1 cellular context compared by ENCODE assay signal in the genomic region with DNA sequence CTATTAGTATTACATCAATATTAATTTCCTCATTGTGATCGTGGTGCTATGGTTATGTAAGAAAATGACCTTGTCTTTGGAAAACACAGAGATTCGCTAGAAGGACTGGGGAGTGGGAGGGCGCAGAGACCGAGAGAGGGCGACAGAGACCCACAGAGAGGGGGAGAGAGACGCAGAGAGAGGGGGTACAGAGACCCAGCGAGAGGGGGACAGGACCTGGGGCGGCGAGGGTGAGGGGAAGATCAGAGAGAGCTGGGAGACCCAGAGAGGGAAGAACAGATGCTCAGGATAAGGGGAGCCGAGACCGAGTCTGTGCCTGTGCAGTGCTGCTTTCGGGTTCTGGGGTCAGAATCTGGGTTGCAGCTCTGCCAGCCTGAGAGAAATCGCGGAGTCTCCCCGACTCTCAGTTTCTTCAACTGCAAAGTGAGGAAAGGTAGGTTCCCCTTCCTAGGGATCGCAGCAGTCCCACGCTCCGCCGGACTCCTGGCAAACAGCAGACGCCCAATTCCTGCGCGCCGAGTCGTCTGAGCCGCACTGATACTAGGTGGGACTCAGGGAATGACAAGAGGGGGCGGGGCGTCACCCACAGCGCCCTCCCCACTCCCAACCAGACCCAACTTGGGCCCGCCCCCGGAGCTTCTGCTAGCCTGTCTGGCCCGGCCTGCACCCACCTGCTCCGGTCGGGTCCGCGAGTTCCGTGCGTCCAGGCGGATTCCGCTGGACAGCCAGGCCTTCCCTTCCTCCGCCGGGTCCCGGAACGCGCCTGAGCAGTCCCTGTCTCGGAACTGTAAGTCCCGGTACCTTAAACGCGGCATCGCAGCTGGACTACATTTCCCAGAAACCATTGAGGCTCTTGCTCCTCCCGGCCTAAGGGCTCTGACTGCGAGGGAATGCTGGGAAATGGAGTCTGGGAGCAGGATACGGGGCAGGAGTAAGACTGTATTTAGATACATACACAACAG.
A peak's percentile ranks its signal among the peaks of the same experiment; 100 is the strongest.
TF ChIP-seq lines count a peak whose summit lies in the region.

No MANE protein-coding gene starts in this region.

TF ChIP-seq in HepG2, 621 proteins besides CTCF, POLR2A, EP300 and RAD21 (continued from another document and continues in another):
- TF ChIP-seq, protein P1, sequence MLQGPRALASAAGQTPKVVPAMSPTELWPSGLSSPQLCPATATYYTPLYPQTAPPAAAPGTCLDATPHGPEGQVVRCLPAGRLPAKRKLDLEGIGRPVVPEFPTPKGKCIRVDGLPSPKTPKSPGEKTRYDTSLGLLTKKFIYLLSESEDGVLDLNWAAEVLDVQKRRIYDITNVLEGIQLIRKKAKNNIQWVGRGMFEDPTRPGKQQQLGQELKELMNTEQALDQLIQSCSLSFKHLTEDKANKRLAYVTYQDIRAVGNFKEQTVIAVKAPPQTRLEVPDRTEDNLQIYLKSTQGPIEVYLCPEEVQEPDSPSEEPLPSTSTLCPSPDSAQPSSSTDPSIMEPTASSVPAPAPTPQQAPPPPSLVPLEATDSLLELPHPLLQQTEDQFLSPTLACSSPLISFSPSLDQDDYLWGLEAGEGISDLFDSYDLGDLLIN (CRISPR knock-in tag; IDR thresholded peaks at IDR 0.05; ENCODE audit: borderline replicate concordance), result peak; percentile 65; the same call in 1 of the 2 replicates
- TF ChIP-seq, protein P2, sequence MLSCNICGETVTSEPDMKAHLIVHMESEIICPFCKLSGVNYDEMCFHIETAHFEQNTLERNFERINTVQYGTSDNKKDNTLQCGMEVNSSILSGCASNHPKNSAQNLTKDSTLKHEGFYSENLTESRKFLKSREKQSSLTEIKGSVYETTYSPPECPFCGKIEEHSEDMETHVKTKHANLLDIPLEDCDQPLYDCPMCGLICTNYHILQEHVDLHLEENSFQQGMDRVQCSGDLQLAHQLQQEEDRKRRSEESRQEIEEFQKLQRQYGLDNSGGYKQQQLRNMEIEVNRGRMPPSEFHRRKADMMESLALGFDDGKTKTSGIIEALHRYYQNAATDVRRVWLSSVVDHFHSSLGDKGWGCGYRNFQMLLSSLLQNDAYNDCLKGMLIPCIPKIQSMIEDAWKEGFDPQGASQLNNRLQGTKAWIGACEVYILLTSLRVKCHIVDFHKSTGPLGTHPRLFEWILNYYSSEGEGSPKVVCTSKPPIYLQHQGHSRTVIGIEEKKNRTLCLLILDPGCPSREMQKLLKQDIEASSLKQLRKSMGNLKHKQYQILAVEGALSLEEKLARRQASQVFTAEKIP (CRISPR knock-in tag; IDR thresholded peaks at IDR 0.05; ENCODE audit: borderline replicate concordance), result no peak
- TF ChIP-seq ZNF782 (CRISPR knock-in tag; IDR thresholded peaks at IDR 0.05; ENCODE audit: borderline replicate concordance), result peak; percentile 63; the same call in 1 of the 2 replicates
- peak; percentile 33; the same call in 1 of the 2 replicates for TF ChIP-seq MYC (CRISPR knock-in tag; IDR thresholded peaks at IDR 0.05; ENCODE audit: borderline replicate concordance)
- TF ChIP-seq, protein P3, sequence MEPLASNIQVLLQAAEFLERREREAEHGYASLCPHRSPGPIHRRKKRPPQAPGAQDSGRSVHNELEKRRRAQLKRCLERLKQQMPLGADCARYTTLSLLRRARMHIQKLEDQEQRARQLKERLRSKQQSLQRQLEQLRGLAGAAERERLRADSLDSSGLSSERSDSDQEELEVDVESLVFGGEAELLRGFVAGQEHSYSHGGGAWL (CRISPR knock-in tag; IDR thresholded peaks at IDR 0.05), result peak; percentile 57; the same call in 1 of the 2 replicates
- TF ChIP-seq, protein P4, sequence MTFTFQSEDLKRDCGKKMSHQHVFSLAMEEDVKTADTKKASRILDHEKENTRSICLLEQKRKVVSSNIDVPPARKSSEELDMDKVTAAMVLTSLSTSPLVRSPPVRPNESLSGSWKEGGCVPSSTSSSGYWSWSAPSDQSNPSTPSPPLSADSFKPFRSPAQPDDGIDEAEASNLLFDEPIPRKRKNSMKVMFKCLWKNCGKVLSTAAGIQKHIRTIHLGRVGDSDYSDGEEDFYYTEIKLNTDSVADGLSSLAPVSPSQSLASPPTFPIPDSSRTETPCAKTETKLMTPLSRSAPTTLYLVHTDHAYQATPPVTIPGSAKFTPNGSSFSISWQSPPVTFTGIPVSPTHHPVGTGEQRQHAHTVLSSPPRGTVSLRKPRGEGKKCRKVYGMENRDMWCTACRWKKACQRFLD (CRISPR knock-in tag; IDR thresholded peaks at IDR 0.05; ENCODE audit: borderline replicate concordance), result 0 out of 2 replicates have a peak, but pooled peaks have one; percentile 84
- peak; percentile 54 for TF ChIP-seq SRSF1 (optimal IDR thresholded peaks at IDR 0.05; ENCODE audit: low read depth, low read length)
- TF ChIP-seq, protein P5, sequence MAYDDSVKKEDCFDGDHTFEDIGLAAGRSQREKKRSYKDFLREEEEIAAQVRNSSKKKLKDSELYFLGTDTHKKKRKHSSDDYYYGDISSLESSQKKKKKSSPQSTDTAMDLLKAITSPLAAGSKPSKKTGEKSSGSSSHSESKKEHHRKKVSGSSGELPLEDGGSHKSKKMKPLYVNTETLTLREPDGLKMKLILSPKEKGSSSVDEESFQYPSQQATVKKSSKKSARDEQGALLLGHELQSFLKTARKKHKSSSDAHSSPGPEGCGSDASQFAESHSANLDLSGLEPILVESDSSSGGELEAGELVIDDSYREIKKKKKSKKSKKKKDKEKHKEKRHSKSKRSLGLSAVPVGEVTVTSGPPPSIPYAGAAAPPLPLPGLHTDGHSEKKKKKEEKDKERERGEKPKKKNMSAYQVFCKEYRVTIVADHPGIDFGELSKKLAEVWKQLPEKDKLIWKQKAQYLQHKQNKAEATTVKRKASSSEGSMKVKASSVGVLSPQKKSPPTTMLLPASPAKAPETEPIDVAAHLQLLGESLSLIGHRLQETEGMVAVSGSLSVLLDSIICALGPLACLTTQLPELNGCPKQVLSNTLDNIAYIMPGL (CRISPR knock-in tag; IDR thresholded peaks at IDR 0.05; ENCODE audit: borderline replicate concordance in 1 of 2, low read depth in 1 of 2), result peak; percentile 53 to 89; a peak in 3 of 4 replicates
- TF ChIP-seq, protein P6, sequence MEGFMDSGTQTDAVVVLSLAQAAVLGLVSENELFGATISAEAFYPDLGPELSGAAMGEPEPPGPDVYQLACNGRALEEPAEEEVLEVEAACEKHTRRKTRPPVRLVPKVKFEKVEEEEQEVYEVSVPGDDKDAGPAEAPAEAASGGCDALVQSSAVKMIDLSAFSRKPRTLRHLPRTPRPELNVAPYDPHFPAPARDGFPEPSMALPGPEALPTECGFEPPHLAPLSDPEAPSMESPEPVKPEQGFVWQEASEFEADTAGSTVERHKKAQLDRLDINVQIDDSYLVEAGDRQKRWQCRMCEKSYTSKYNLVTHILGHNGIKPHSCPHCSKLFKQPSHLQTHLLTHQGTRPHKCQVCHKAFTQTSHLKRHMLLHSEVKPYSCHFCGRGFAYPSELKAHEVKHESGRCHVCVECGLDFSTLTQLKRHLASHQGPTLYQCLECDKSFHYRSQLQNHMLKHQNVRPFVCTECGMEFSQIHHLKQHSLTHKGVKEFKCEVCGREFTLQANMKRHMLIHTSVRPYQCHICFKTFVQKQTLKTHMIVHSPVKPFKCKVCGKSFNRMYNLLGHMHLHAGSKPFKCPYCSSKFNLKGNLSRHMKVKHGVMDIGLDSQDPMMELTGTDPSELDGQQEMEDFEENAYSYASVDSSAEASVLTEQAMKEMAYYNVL (CRISPR knock-in tag; IDR thresholded peaks at IDR 0.05; ENCODE audit: borderline replicate concordance), result 0 out of 2 replicates have a peak, but pooled peaks have one; percentile 21
- TF ChIP-seq ISL2 (CRISPR knock-in tag; IDR thresholded peaks at IDR 0.05), result no peak
- no peak for TF ChIP-seq TEAD2 (CRISPR knock-in tag; IDR thresholded peaks at IDR 0.05)
- peak; percentile 91 for TF ChIP-seq CREM (IDR thresholded peaks at IDR 0.05)
- TF ChIP-seq CREM (CRISPR knock-in tag; IDR thresholded peaks at IDR 0.05), result no peak
- TF ChIP-seq NCOR1 (IDR thresholded peaks at IDR 0.05; ENCODE audit: borderline replicate concordance, low read length), result 0 out of 2 replicates have a peak, but pooled peaks have one; percentile 12
- TF ChIP-seq, protein P7, sequence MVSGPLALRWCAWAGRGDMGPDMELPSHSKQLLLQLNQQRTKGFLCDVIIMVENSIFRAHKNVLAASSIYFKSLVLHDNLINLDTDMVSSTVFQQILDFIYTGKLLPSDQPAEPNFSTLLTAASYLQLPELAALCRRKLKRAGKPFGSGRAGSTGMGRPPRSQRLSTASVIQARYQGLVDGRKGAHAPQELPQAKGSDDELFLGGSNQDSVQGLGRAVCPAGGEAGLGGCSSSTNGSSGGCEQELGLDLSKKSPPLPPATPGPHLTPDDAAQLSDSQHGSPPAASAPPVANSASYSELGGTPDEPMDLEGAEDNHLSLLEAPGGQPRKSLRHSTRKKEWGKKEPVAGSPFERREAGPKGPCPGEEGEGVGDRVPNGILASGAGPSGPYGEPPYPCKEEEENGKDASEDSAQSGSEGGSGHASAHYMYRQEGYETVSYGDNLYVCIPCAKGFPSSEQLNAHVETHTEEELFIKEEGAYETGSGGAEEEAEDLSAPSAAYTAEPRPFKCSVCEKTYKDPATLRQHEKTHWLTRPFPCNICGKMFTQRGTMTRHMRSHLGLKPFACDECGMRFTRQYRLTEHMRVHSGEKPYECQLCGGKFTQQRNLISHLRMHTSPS (CRISPR knock-in tag; IDR thresholded peaks at IDR 0.05; ENCODE audit: low read depth), result no peak
- TF ChIP-seq, protein P8, sequence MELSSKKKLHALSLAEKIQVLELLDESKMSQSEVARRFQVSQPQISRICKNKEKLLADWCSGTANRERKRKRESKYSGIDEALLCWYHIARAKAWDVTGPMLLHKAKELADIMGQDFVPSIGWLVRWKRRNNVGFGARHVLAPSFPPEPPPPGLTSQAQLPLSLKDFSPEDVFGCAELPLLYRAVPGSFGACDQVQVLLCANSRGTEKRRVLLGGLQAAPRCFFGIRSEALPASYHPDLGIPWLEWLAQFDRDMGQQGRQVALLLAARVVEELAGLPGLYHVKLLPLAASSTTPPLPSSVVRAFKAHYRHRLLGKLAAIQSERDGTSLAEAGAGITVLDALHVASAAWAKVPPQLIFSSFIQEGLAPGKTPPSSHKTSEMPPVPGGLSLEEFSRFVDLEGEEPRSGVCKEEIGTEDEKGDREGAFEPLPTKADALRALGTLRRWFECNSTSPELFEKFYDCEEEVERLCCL (CRISPR knock-in tag; IDR thresholded peaks at IDR 0.05; ENCODE audit: borderline replicate concordance), result 0 out of 2 replicates have a peak, but pooled peaks have one; percentile 60
- TF ChIP-seq, protein P9, sequence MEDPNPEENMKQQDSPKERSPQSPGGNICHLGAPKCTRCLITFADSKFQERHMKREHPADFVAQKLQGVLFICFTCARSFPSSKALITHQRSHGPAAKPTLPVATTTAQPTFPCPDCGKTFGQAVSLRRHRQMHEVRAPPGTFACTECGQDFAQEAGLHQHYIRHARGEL (CRISPR knock-in tag; IDR thresholded peaks at IDR 0.05), result no peak
- 0 out of 2 replicates have a peak, but pooled peaks have one; percentile 43 for TF ChIP-seq ZFP90 (CRISPR knock-in tag; IDR thresholded peaks at IDR 0.05; ENCODE audit: borderline replicate concordance)
- TF ChIP-seq ZFY (CRISPR knock-in tag; IDR thresholded peaks at IDR 0.05), result peak; percentile 86
- TF ChIP-seq ZNF549 (CRISPR knock-in tag; IDR thresholded peaks at IDR 0.05), result no peak
- peak; percentile 71 for TF ChIP-seq STAG1 (CRISPR knock-in tag; IDR thresholded peaks at IDR 0.05)
- TF ChIP-seq ZNF589 (CRISPR knock-in tag; conservative IDR thresholded peaks at IDR 0.05), result no peak
- TF ChIP-seq, protein P10, sequence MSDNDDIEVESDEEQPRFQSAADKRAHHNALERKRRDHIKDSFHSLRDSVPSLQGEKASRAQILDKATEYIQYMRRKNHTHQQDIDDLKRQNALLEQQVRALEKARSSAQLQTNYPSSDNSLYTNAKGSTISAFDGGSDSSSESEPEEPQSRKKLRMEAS (IDR thresholded peaks at IDR 0.05), result peak; percentile 19; the same call in 1 of the 2 replicates
- TF ChIP-seq TAF1 (CRISPR knock-in tag; IDR thresholded peaks at IDR 0.05), result peak; percentile 41; the same call in 1 of the 2 replicates
- TF ChIP-seq, protein P11, sequence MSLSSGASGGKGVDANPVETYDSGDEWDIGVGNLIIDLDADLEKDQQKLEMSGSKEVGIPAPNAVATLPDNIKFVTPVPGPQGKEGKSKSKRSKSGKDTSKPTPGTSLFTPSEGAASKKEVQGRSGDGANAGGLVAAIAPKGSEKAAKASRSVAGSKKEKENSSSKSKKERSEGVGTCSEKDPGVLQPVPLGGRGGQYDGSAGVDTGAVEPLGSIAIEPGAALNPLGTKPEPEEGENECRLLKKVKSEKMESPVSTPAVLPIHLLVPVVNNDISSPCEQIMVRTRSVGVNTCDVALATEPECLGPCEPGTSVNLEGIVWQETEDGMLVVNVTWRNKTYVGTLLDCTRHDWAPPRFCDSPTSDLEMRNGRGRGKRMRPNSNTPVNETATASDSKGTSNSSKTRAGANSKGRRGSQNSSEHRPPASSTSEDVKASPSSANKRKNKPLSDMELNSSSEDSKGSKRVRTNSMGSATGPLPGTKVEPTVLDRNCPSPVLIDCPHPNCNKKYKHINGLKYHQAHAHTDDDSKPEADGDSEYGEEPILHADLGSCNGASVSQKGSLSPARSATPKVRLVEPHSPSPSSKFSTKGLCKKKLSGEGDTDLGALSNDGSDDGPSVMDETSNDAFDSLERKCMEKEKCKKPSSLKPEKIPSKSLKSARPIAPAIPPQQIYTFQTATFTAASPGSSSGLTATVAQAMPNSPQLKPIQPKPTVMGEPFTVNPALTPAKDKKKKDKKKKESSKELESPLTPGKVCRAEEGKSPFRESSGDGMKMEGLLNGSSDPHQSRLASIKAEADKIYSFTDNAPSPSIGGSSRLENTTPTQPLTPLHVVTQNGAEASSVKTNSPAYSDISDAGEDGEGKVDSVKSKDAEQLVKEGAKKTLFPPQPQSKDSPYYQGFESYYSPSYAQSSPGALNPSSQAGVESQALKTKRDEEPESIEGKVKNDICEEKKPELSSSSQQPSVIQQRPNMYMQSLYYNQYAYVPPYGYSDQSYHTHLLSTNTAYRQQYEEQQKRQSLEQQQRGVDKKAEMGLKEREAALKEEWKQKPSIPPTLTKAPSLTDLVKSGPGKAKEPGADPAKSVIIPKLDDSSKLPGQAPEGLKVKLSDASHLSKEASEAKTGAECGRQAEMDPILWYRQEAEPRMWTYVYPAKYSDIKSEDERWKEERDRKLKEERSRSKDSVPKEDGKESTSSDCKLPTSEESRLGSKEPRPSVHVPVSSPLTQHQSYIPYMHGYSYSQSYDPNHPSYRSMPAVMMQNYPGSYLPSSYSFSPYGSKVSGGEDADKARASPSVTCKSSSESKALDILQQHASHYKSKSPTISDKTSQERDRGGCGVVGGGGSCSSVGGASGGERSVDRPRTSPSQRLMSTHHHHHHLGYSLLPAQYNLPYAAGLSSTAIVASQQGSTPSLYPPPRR (CRISPR knock-in tag; IDR thresholded peaks at IDR 0.05; ENCODE audit: borderline replicate concordance), result no peak
- TF ChIP-seq TBX2 (CRISPR knock-in tag; IDR thresholded peaks at IDR 0.05; ENCODE audit: borderline replicate concordance), result peak; percentile 31; the same call in 1 of the 2 replicates
